Comparison of ENCODE assay signal across 17 cellular contexts in the genomic region with DNA sequence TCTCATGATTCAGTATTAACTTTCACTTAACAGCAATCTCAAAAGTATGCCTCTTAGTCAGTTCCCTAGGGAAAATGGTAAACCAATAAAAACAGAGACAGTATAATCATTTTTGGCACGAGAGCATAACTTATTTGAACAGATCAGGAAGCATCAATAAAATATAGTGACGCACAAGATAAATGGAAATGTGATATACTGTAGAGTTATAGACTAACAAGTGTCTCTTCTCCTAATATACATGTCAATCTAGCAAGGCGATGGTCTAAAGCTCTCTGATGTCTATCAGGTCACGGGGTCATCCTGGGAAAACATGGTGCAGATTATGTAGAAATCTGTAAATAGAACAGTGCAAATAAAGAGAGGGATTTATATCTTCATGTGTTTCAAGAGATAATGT.
DNase-seq lines count a peak whose midpoint lies in the region; ATAC-seq, FAIRE-seq and TF ChIP-seq lines count a peak whose summit lies in the region.
"Had no signal": no experiment of that assay in that cellular context is flagged by ENCODE, and none has a peak within 500 bp of the region (broad histone marks: within the 10 kb centered on the region; RNA-seq: fewer than 3 reads in every experiment).

No MANE protein-coding gene starts in this region.

- CTCF ChIA-PET in HepG2 (lab: Yijun Ruan, JAX; ENCODE audit: low intra/inter-chr PET ratio, low total read pairs), result no interaction called here
- CTCF ChIA-PET in RWPE1 (lab: Yijun Ruan, JAX), result no interaction called here

- H3K27me3 ChIP-seq in adipocyte (replicated peaks; ENCODE audit: control insufficient read depth, insufficient read depth, low read length) (no peaks in the 10 kb centered on the region), HepG2 (ENCODE audit: control insufficient read depth in 1 of 2, insufficient read depth in 2 of 2, low read length in 2 of 2) (no peaks in the 10 kb centered on the region), MG63 (no peaks in the 10 kb centered on the region)
- H3K27me3 ChIP-seq: cardiac muscle cell, esophagus muscularis mucosa had no signal

- no peaks in the 10 kb centered on the region for H3K36me3 ChIP-seq in adipocyte (ENCODE audit: control insufficient read depth, insufficient read depth, low read length, severe bottlenecking)
- H3K36me3 ChIP-seq in HepG2 (replicated peaks in 1 of 2; ENCODE audit: control insufficient read depth in 1 of 2, insufficient read depth in 2 of 2, low read length in 2 of 2), result no peaks in the 10 kb centered on the region
- H3K36me3 ChIP-seq in MG63, result no peaks in the 10 kb centered on the region
- H3K36me3 ChIP-seq: cardiac muscle cell, esophagus muscularis mucosa had no signal

- TF ChIP-seq CTCF in HepG2 (CRISPR knock-in tag; IDR thresholded peaks at IDR 0.05), result no peak
- no peak for TF ChIP-seq CTCF in RWPE1 (conservative IDR thresholded peaks at IDR 0.05; ENCODE audit: low read depth)

- TF ChIP-seq EP300 in HepG2 (IDR thresholded peaks at IDR 0.05; ENCODE audit: low read depth in 2 of 2, low read length in 2 of 2) (no peak), HepG2 (CRISPR knock-in tag; IDR thresholded peaks at IDR 0.05; ENCODE audit: borderline replicate concordance) (no peak)

- no peak overlapping the region for H3K27ac ChIP-seq in HepG2 (ENCODE audit: extremely low read length, insufficient read depth, low read length)
- H3K27ac ChIP-seq in RWPE1, result no peak overlapping the region
- H3K27ac ChIP-seq: cardiac muscle cell, esophagus muscularis mucosa had no signal

- TF ChIP-seq RAD21 in HepG2 (CRISPR knock-in tag; IDR thresholded peaks at IDR 0.05), result no peak

- TF ChIP-seq POLR2A in HepG2 (IDR thresholded peaks at IDR 0.05; ENCODE audit: insufficient read depth in 1 of 2, low read depth in 2 of 2, low read length in 2 of 2), result no peak

- in situ Hi-C loops in HepG2 (cut with HindIII; ENCODE audit: extremely low pct_ligation_motif_present, low pct_unique_long_range_greater_than_20kb), result no loop called here

- H3K4me1 ChIP-seq in adipocyte (ENCODE audit: control insufficient read depth, insufficient read depth, low read length) (peaks cover 33% of the 10 kb centered on the region), HepG2 (ENCODE audit: insufficient read depth, low read length) (no peaks in the 10 kb centered on the region)
- H3K4me1 ChIP-seq: Caco-2, esophagus muscularis mucosa had no signal

- H2AFZ ChIP-seq in HepG2 (ENCODE audit: low read length), result no peak overlapping the region

- no peaks in the 10 kb centered on the region for H3K79me2 ChIP-seq in HepG2 (ENCODE audit: insufficient read depth, low read length)

- 2% methylated on average over 4 of the region's 4 CpGs for WGBS in HepG2 (ENCODE audit: low lambda C conversion rate)

- intact Hi-C loops in HepG2 (cut with micrococcal nuclease; ENCODE audit: unreplicated experiment), result no loop called here
- intact Hi-C loops in Right ventricle myocardium superior (cut with DNase I), result no loop called here

- H3K4me2 ChIP-seq in HepG2 (ENCODE audit: low read depth, low read length), result no peak overlapping the region

- H3K4me3 ChIP-seq in adipocyte (ENCODE audit: low read length) (peak overlapping the region; percentile 23), HepG2 (replicated peaks in 1 of 3; ENCODE audit: insufficient read depth in 1 of 3, low read depth in 2 of 3, low read length in 3 of 3) (no peak overlapping the region), MG63 (no peak overlapping the region)
- H3K4me3 ChIP-seq: cardiac muscle cell, esophagus muscularis mucosa had no signal

- BruUV-seq in HepG2 (replicated peaks; lab: Mats Ljungman, UMichigan), result no TSS peak

- no peaks in the 10 kb centered on the region for H4K20me1 ChIP-seq in HepG2 (ENCODE audit: insufficient read depth, low read length)

- H3K9ac ChIP-seq in adipocyte (ENCODE audit: low read length) (peak overlapping the region; percentile 7), HepG2 (ENCODE audit: insufficient read depth, low read depth, low read length) (no peak overlapping the region)

- no peak for FAIRE-seq in HepG2 (lab: Jason Lieb, UNC)

- DNase-seq in COLO829 (ENCODE audit: low spot score) (peak; percentile 84), HuH-7 (ENCODE audit: low spot score) (peak; percentile 7), adipocyte (ENCODE audit: low read depth) (peak; percentile 84), HepG2 (ENCODE audit: low spot score) (peak; percentile 29), RWPE1 (ENCODE audit: low spot score) (no peak), MG63 (no peak), Right ventricle myocardium superior (no peak)
- DNase-seq in activated CD8-positive, alpha-beta memory T cell treated with anti-CD3 and anti-CD28 coated beads, Interleukin-2, amount 50 U/mL, for 48 hours, result no peak
- DNase-seq: activated T-cell treated with anti-CD3 and anti-CD28 coated beads, Interleukin-2, amount 50 U/mL, for 48 hours; kidney; NCI-H1105 treated with DMSO at 0.1 percent for 48 hours; OCI-M1; stimulated activated CD4-positive, alpha-beta T cell treated with anti-CD3 and anti-CD28 coated beads, Interleukin-12 subunit alpha, Interleukin-12 subunit beta, amount 100 ng/mL, for 4 hours had no signal

- H3K9me3 ChIP-seq in adipocyte (ENCODE audit: control insufficient read depth, low read length) (no peaks in the 10 kb centered on the region), HepG2 (ENCODE audit: low read length) (no peaks in the 10 kb centered on the region), MG63 (no peaks in the 10 kb centered on the region; the same call in 1 of the 2 replicates)
- H3K9me3 ChIP-seq: Caco-2 had no signal

- POLR2A ChIA-PET in HepG2 (lab: Yijun Ruan, JAX) (no interaction called here), RWPE1 (lab: Yijun Ruan, JAX; ENCODE audit: low non-redundant PET) (no interaction called here)

- ATAC-seq in HepG2 (no peak), Right ventricle myocardium superior (ENCODE audit: poor library complexity) (no peak)
- ATAC-seq: natural killer cell treated with Interleukin-12 subunit alpha and Interleukin-12 subunit beta and Interleukin-15 and Interleukin-18, amount 100 ng/mL, for 72 hours had no signal

TF ChIP-seq in HepG2, 621 proteins besides CTCF, POLR2A, EP300 and RAD21:
- TF ChIP-seq MBNL3 (CRISPR knock-in tag; conservative IDR thresholded peaks at IDR 0.05) (no peak), NR2F2 (IDR thresholded peaks at IDR 0.05; ENCODE audit: borderline replicate concordance, low read depth) (0 out of 2 replicates have a peak, but pooled peaks have one; percentile 29), ZSCAN25 (CRISPR knock-in tag; IDR thresholded peaks at IDR 0.05) (no peak), KDM5B (CRISPR knock-in tag; IDR thresholded peaks at IDR 0.05; ENCODE audit: borderline replicate concordance) (no peak), NR2F1 (CRISPR knock-in tag; IDR thresholded peaks at IDR 0.05) (peak in 1 of 2 experiments; percentile 73; a peak in 2 of 4 replicates), HMG20B (CRISPR knock-in tag; conservative IDR thresholded peaks at IDR 0.05) (no peak), NR2F6 (IDR thresholded peaks at IDR 0.05) (peak; percentile 68), NR2F6 (CRISPR knock-in tag; IDR thresholded peaks at IDR 0.05) (no peak)
- TF ChIP-seq, protein P1, sequence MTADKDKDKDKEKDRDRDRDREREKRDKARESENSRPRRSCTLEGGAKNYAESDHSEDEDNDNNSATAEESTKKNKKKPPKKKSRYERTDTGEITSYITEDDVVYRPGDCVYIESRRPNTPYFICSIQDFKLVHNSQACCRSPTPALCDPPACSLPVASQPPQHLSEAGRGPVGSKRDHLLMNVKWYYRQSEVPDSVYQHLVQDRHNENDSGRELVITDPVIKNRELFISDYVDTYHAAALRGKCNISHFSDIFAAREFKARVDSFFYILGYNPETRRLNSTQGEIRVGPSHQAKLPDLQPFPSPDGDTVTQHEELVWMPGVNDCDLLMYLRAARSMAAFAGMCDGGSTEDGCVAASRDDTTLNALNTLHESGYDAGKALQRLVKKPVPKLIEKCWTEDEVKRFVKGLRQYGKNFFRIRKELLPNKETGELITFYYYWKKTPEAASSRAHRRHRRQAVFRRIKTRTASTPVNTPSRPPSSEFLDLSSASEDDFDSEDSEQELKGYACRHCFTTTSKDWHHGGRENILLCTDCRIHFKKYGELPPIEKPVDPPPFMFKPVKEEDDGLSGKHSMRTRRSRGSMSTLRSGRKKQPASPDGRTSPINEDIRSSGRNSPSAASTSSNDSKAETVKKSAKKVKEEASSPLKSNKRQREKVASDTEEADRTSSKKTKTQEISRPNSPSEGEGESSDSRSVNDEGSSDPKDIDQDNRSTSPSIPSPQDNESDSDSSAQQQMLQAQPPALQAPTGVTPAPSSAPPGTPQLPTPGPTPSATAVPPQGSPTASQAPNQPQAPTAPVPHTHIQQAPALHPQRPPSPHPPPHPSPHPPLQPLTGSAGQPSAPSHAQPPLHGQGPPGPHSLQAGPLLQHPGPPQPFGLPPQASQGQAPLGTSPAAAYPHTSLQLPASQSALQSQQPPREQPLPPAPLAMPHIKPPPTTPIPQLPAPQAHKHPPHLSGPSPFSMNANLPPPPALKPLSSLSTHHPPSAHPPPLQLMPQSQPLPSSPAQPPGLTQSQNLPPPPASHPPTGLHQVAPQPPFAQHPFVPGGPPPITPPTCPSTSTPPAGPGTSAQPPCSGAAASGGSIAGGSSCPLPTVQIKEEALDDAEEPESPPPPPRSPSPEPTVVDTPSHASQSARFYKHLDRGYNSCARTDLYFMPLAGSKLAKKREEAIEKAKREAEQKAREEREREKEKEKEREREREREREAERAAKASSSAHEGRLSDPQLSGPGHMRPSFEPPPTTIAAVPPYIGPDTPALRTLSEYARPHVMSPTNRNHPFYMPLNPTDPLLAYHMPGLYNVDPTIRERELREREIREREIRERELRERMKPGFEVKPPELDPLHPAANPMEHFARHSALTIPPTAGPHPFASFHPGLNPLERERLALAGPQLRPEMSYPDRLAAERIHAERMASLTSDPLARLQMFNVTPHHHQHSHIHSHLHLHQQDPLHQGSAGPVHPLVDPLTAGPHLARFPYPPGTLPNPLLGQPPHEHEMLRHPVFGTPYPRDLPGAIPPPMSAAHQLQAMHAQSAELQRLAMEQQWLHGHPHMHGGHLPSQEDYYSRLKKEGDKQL (CRISPR knock-in tag; IDR thresholded peaks at IDR 0.05; ENCODE audit: low read depth), result no peak

Comparison
In these comparisons a context has a peak if more than half of its experiments do, and no peak if none do; other contexts are left out.
1. DNase-seq: peak in COLO829 (single experiment), HuH-7 (single experiment), adipocyte (single experiment) and HepG2 (single experiment); none in activated CD8-positive, alpha-beta memory T cell treated with anti-CD3 and anti-CD28 coated beads, Interleukin-2, amount 50 U/mL, for 48 hours (single experiment), RWPE1 (single experiment), MG63 (single experiment) and Right ventricle myocardium superior (single experiment).